1 cellular context compared by ENCODE assay signal in the genomic region with DNA sequence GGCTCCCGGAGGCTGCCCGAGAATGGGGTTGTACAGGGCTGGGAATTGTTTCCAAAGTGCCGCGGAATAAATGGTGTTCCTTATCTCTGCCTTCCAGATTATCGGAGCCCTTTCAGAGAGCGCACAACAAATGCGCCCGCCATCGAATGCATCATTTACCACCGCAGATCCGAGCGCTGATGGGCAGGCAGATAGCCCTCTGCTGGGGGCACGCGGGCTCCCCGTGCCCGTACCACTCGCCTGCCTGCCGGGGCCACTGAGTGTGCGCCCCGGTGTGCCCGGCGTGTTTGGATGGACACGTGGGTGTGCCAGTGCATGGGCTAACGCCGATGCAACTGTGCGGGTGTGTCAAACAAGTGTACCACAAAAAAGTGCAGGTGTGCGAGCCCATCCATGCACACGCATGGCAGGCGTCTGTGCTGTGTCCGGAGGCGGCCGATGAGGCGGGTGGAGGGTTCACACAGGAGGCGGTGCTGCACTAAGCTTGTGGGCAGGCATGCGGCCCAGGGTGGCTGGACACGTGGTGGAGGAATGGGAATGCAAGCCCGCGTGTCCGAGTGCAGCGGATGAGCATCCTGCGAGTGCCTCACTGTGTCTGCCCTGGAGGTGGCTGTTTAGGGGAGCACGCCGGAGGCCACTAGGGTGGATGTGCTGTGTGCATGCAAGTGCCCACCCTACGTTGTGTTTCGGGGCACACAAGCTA.
A peak's percentile ranks its signal among the peaks of the same experiment; 100 is the strongest.
TF ChIP-seq lines count a peak whose summit lies in the region.

No MANE protein-coding gene starts in this region.

TF ChIP-seq in endothelial cell of umbilical vein, 7 proteins besides CTCF, POLR2A, EP300 and RAD21:
- TF ChIP-seq POLR2AphosphoS5 (IDR thresholded peaks at IDR 0.05; ENCODE audit: insufficient read depth, low read depth, low read length) (no peak), JUN (IDR thresholded peaks at IDR 0.05; ENCODE audit: borderline replicate concordance, insufficient read depth, insufficient read length, low read depth) (no peak), MAX (IDR thresholded peaks at IDR 0.05; ENCODE audit: insufficient read depth, insufficient read length) (peak; percentile 26), EZH2 (IDR thresholded peaks at IDR 0.05; ENCODE audit: borderline replicate concordance, low read depth, low read length, severe bottlenecking) (no peak), MYC (IDR thresholded peaks at IDR 0.05; ENCODE audit: low read depth, low read length) (no peak)
TF ChIP-seq in endothelial cell of umbilical vein: peak in this region for 1.
